Comparison of ENCODE assay signal across 1 cellular context in genomic region chr2:231706731-231707624, GRCh38.
TF ChIP-seq lines count a peak whose summit lies in the region.

No MANE protein-coding gene starts in this region.

TF ChIP-seq in HepG2, 621 proteins besides CTCF, POLR2A, EP300 and RAD21 (continued from another document and continues in another):
- 0 out of 2 replicates have a peak, but pooled peaks have one; percentile 9 for TF ChIP-seq ZNF891 (CRISPR knock-in tag; IDR thresholded peaks at IDR 0.05)
- TF ChIP-seq ZNF260 (CRISPR knock-in tag; IDR thresholded peaks at IDR 0.05; ENCODE audit: borderline replicate concordance, low read depth) = no peak
- TF ChIP-seq ATF4 (CRISPR knock-in tag; IDR thresholded peaks at IDR 0.05) = peak in 1 of 2 experiments; percentile 60; a peak in 1 of 4 replicates
- peak; percentile 30 for TF ChIP-seq ZNF678 (CRISPR knock-in tag; IDR thresholded peaks at IDR 0.05)
- peak; percentile 52; the same call in 1 of the 2 replicates for TF ChIP-seq ZKSCAN8 (CRISPR knock-in tag; IDR thresholded peaks at IDR 0.05; ENCODE audit: borderline replicate concordance)
- TF ChIP-seq NPAS2 (CRISPR knock-in tag; IDR thresholded peaks at IDR 0.05; ENCODE audit: borderline replicate concordance) = no peak
- TF ChIP-seq HDAC1 (CRISPR knock-in tag; IDR thresholded peaks at IDR 0.05) = peak; percentile 59; the same call in 1 of the 2 replicates
- TF ChIP-seq EZH2 (conservative IDR thresholded peaks at IDR 0.05; ENCODE audit: low read depth, low read length) = no peak
- TF ChIP-seq NFIC (IDR thresholded peaks at IDR 0.05; ENCODE audit: low read length) = no peak
- TF ChIP-seq THAP9 (CRISPR knock-in tag; IDR thresholded peaks at IDR 0.05; ENCODE audit: borderline replicate concordance) = 0 out of 2 replicates have a peak, but pooled peaks have one; percentile 70
- TF ChIP-seq HDAC6 (IDR thresholded peaks at IDR 0.05; ENCODE audit: low read depth, low read length) = no peak
- peak; percentile 97 for TF ChIP-seq TFDP1 (CRISPR knock-in tag; IDR thresholded peaks at IDR 0.05; ENCODE audit: borderline replicate concordance)
- peak; percentile 100 for TF ChIP-seq SP2 (CRISPR knock-in tag; IDR thresholded peaks at IDR 0.05)
- TF ChIP-seq GLI4 (CRISPR knock-in tag; IDR thresholded peaks at IDR 0.05; ENCODE audit: borderline replicate concordance) = no peak
- TF ChIP-seq, protein P1, sequence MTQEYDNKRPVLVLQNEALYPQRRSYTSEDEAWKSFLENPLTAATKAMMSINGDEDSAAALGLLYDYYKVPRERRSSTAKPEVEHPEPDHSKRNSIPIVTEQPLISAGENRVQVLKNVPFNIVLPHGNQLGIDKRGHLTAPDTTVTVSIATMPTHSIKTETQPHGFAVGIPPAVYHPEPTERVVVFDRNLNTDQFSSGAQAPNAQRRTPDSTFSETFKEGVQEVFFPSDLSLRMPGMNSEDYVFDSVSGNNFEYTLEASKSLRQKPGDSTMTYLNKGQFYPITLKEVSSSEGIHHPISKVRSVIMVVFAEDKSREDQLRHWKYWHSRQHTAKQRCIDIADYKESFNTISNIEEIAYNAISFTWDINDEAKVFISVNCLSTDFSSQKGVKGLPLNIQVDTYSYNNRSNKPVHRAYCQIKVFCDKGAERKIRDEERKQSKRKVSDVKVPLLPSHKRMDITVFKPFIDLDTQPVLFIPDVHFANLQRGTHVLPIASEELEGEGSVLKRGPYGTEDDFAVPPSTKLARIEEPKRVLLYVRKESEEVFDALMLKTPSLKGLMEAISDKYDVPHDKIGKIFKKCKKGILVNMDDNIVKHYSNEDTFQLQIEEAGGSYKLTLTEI (CRISPR knock-in tag; conservative IDR thresholded peaks at IDR 0.05) = no peak
- TF ChIP-seq ZNF577 (CRISPR knock-in tag; IDR thresholded peaks at IDR 0.05; ENCODE audit: borderline replicate concordance, low read depth) = peak; percentile 40; the same call in 1 of the 2 replicates
- no peak for TF ChIP-seq HHEX (CRISPR knock-in tag; IDR thresholded peaks at IDR 0.05)
- peak; percentile 81; the same call in 1 of the 2 replicates for TF ChIP-seq CAMTA2 (CRISPR knock-in tag; IDR thresholded peaks at IDR 0.05; ENCODE audit: borderline replicate concordance)
- TF ChIP-seq ZSCAN31 (CRISPR knock-in tag; IDR thresholded peaks at IDR 0.05; ENCODE audit: low read depth) = peak; percentile 59; the same call in 1 of the 2 replicates
- peak; percentile 99; the same call in 1 of the 2 replicates for TF ChIP-seq ZBTB4 (CRISPR knock-in tag; IDR thresholded peaks at IDR 0.05; ENCODE audit: borderline replicate concordance)
- TF ChIP-seq ZNF329 (CRISPR knock-in tag; IDR thresholded peaks at IDR 0.05; ENCODE audit: low read depth) = peak; percentile 72; the same call in 1 of the 2 replicates
- TF ChIP-seq MXD1 (CRISPR knock-in tag; IDR thresholded peaks at IDR 0.05) = peak; percentile 67
- no peak for TF ChIP-seq ZBTB8A (CRISPR knock-in tag; IDR thresholded peaks at IDR 0.05; ENCODE audit: borderline replicate concordance, low read depth)
- TF ChIP-seq ZNF101 (CRISPR knock-in tag; IDR thresholded peaks at IDR 0.05; ENCODE audit: borderline replicate concordance, low read depth) = no peak
- TF ChIP-seq HNRNPL (IDR thresholded peaks at IDR 0.05; ENCODE audit: low read depth, low read length) = peak; percentile 42; the same call in 1 of the 2 replicates
- TF ChIP-seq, protein P2, sequence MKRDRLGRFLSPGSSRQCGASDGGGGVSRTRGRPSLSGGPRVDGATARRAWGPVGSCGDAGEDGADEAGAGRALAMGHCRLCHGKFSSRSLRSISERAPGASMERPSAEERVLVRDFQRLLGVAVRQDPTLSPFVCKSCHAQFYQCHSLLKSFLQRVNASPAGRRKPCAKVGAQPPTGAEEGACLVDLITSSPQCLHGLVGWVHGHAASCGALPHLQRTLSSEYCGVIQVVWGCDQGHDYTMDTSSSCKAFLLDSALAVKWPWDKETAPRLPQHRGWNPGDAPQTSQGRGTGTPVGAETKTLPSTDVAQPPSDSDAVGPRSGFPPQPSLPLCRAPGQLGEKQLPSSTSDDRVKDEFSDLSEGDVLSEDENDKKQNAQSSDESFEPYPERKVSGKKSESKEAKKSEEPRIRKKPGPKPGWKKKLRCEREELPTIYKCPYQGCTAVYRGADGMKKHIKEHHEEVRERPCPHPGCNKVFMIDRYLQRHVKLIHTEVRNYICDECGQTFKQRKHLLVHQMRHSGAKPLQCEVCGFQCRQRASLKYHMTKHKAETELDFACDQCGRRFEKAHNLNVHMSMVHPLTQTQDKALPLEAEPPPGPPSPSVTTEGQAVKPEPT (CRISPR knock-in tag; IDR thresholded peaks at IDR 0.05; ENCODE audit: low read depth) = no peak
- no peak; the same call in 1 of the 2 replicates for TF ChIP-seq ZNF460 (CRISPR knock-in tag; IDR thresholded peaks at IDR 0.05; ENCODE audit: borderline replicate concordance)
- TF ChIP-seq SRSF9 (IDR thresholded peaks at IDR 0.05; ENCODE audit: borderline replicate concordance, insufficient read depth, low read depth, low read length, poor library complexity, severe bottlenecking) = no peak
- TF ChIP-seq FOSL2 (CRISPR knock-in tag; IDR thresholded peaks at IDR 0.05) = peak; percentile 43; the same call in 1 of the 2 replicates
- no peak; the same call in 1 of the 2 replicates for TF ChIP-seq ZNF878 (CRISPR knock-in tag; IDR thresholded peaks at IDR 0.05)
- peak; percentile 85 for TF ChIP-seq HCFC1 (IDR thresholded peaks at IDR 0.05; ENCODE audit: low read depth, low read length)
- no peak for TF ChIP-seq GABPA (IDR thresholded peaks at IDR 0.05; ENCODE audit: low read depth, low read length)
- TF ChIP-seq GABPA (CRISPR knock-in tag; IDR thresholded peaks at IDR 0.05; ENCODE audit: low read depth) = peak; percentile 70
- TF ChIP-seq ZNF780A (CRISPR knock-in tag; IDR thresholded peaks at IDR 0.05) = peak; percentile 69
- peak; percentile 89 for TF ChIP-seq ATF7-NPFF (CRISPR knock-in tag; IDR thresholded peaks at IDR 0.05; ENCODE audit: low read depth)
- TF ChIP-seq, protein P3, sequence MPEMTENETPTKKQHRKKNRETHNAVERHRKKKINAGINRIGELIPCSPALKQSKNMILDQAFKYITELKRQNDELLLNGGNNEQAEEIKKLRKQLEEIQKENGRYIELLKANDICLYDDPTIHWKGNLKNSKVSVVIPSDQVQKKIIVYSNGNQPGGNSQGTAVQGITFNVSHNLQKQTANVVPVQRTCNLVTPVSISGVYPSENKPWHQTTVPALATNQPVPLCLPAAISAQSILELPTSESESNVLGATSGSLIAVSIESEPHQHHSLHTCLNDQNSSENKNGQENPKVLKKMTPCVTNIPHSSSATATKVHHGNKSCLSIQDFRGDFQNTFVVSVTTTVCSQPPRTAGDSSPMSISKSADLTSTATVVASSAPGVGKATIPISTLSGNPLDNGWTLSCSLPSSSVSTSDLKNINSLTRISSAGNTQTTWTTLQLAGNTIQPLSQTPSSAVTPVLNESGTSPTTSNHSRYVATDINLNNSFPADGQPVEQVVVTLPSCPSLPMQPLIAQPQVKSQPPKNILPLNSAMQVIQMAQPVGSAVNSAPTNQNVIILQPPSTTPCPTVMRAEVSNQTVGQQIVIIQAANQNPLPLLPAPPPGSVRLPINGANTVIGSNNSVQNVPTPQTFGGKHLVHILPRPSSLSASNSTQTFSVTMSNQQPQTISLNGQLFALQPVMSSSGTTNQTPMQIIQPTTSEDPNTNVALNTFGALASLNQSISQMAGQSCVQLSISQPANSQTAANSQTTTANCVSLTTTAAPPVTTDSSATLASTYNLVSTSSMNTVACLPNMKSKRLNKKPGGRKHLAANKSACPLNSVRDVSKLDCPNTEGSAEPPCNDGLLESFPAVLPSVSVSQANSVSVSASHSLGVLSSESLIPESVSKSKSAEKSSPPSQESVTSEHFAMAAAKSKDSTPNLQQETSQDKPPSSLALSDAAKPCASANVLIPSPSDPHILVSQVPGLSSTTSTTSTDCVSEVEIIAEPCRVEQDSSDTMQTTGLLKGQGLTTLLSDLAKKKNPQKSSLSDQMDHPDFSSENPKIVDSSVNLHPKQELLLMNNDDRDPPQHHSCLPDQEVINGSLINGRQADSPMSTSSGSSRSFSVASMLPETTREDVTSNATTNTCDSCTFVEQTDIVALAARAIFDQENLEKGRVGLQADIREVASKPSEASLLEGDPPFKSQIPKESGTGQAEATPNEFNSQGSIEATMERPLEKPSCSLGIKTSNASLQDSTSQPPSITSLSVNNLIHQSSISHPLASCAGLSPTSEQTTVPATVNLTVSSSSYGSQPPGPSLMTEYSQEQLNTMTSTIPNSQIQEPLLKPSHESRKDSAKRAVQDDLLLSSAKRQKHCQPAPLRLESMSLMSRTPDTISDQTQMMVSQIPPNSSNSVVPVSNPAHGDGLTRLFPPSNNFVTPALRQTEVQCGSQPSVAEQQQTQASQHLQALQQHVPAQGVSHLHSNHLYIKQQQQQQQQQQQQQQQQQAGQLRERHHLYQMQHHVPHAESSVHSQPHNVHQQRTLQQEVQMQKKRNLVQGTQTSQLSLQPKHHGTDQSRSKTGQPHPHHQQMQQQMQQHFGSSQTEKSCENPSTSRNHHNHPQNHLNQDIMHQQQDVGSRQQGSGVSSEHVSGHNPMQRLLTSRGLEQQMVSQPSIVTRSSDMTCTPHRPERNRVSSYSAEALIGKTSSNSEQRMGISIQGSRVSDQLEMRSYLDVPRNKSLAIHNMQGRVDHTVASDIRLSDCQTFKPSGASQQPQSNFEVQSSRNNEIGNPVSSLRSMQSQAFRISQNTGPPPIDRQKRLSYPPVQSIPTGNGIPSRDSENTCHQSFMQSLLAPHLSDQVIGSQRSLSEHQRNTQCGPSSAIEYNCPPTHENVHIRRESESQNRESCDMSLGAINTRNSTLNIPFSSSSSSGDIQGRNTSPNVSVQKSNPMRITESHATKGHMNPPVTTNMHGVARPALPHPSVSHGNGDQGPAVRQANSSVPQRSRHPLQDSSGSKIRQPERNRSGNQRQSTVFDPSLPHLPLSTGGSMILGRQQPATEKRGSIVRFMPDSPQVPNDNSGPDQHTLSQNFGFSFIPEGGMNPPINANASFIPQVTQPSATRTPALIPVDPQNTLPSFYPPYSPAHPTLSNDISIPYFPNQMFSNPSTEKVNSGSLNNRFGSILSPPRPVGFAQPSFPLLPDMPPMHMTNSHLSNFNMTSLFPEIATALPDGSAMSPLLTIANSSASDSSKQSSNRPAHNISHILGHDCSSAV (CRISPR knock-in tag; IDR thresholded peaks at IDR 0.05; ENCODE audit: borderline replicate concordance) = 0 out of 2 replicates have a peak, but pooled peaks have one; percentile 37
- no peak for TF ChIP-seq SMAD1 (CRISPR knock-in tag; IDR thresholded peaks at IDR 0.05; ENCODE audit: borderline replicate concordance, low read depth)
- no peak; the same call in 1 of the 2 replicates for TF ChIP-seq ZNF367 (CRISPR knock-in tag; IDR thresholded peaks at IDR 0.05; ENCODE audit: borderline replicate concordance)
- TF ChIP-seq CREB1 (IDR thresholded peaks at IDR 0.05) = peak; percentile 73
- peak; percentile 90 for TF ChIP-seq CREB1 (CRISPR knock-in tag; IDR thresholded peaks at IDR 0.05)
